Comparison of ENCODE assay signal across 28 cellular contexts in the genomic region with DNA sequence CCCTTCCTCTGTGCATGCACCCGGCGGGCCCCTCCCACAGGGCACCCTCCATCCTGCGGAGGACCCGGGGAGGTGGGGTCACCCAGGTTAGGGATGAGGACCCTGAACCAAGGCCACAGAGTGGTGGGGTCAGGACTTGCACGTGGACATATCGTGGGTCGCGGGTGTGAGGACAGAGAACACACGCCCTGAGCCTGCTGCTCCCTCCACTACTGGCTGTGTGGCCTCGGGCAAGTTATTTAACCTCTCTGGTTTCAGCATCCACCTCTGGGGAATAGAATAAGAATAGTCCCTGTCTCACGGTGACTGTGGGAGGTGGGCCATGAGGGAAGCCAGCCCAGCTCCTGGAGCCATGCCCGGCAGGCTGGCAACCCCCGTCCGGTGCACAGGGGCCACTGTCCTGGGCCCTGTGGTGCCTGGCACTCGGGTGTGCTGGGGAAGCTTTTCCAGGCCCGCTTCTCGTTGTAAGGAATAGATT. TPM values are rescaled to one million over a fixed set of nuclear protein-coding genes. Genes with fewer than 3 reads are reported as not detected.
DNase-seq lines count a peak whose midpoint lies in the region; ATAC-seq and TF ChIP-seq lines count a peak whose summit lies in the region.
"Had no signal": no experiment of that assay in that cellular context is flagged by ENCODE, and none has a peak within 500 bp of the region (broad histone marks: within the 10 kb centered on the region; RNA-seq: fewer than 3 reads in every experiment).

No MANE protein-coding gene starts in this region.

- peaks cover 29% of the 10 kb centered on the region for H3K4me1 Mint-ChIP-seq in Caco-2 (ENCODE audit: low read depth, unreplicated experiment)

- no peak overlapping the region for H3K4me3 ChIP-seq in SK-N-SH (ENCODE audit: low read depth in 2 of 2, low read length in 1 of 2)
- H3K4me3 ChIP-seq in Caco-2 (ENCODE audit: low read depth, low read length) = no peak overlapping the region
- no peak overlapping the region for H3K4me3 ChIP-seq in PC-3 (ENCODE audit: low read length)
- H3K4me3 ChIP-seq: tibial nerve had no signal

- peak overlapping the region; percentile 44 for H3K4me3 Mint-ChIP-seq in Caco-2 (ENCODE audit: unreplicated experiment)
- H3K4me3 Mint-ChIP-seq: activated CD8-positive, alpha-beta T cell treated with anti-CD3 and anti-CD28 coated beads, Interleukin-2, amount 10 ng/mL, durations not matched to agents 7 days and 5 days; activated T-cell treated with anti-CD3 and anti-CD28 coated beads, Interleukin-2, amount 50 U/mL, for 72 hours; dendritic cell treated with granulocyte-macrophage colony-stimulating factor and Interleukin-4, amounts not matched to agents 40 ng/mL and 50 ng/mL, for 4 days; WTC11 had no signal

- TF ChIP-seq EP300 in SK-N-SH (IDR thresholded peaks at IDR 0.05; ENCODE audit: borderline replicate concordance in 1 of 2, low read depth in 1 of 2, low read length in 1 of 2) = no peak

- H3K27me3 Mint-ChIP-seq in Caco-2 (ENCODE audit: insufficient read depth, unreplicated experiment) = no peaks in the 10 kb centered on the region
- H3K27me3 Mint-ChIP-seq: dendritic cell treated with granulocyte-macrophage colony-stimulating factor and Interleukin-4, amounts not matched to agents 40 ng/mL and 50 ng/mL, for 4 days had no signal

- H3K27me3 ChIP-seq in SK-N-SH (ENCODE audit: insufficient read depth) (no peaks in the 10 kb centered on the region), Caco-2 (replicated peaks; ENCODE audit: control insufficient read depth, insufficient read depth, low read length) (no peaks in the 10 kb centered on the region), PC-3 (ENCODE audit: low read length) (no peaks in the 10 kb centered on the region)
- H3K27me3 ChIP-seq: tibial nerve had no signal

- in situ Hi-C loops in G401 (cut with HindIII; ENCODE audit: low sequenced_read_pairs) = no loop called here

- peak overlapping the region; percentile 97 for H3K27ac Mint-ChIP-seq in Caco-2 (ENCODE audit: unreplicated experiment)
- H3K27ac Mint-ChIP-seq: activated CD8-positive, alpha-beta T cell treated with anti-CD3 and anti-CD28 coated beads, Interleukin-2, amount 10 ng/mL, durations not matched to agents 7 days and 5 days; activated T-cell treated with anti-CD3 and anti-CD28 coated beads, Interleukin-2, amount 50 U/mL, for 72 hours; dendritic cell treated with granulocyte-macrophage colony-stimulating factor and Interleukin-4, amounts not matched to agents 40 ng/mL and 50 ng/mL, for 4 days had no signal

- 67% methylated on average over 14 of the region's 17 CpGs for WGBS in SK-N-SH (ENCODE audit: low lambda C conversion rate)

- H3K36me3 Mint-ChIP-seq in Caco-2 (ENCODE audit: insufficient read depth, unreplicated experiment) = peaks cover 14% of the 10 kb centered on the region
- H3K36me3 Mint-ChIP-seq: WTC11 had no signal

- no peak overlapping the region for H3K4me2 ChIP-seq in SK-N-SH
- no peak overlapping the region for H3K4me2 ChIP-seq in PC-3 (ENCODE audit: low read length)

- H3K9ac ChIP-seq in SK-N-SH (no peak overlapping the region), PC-3 (ENCODE audit: low read length) (no peak overlapping the region)

- TF ChIP-seq CTCF in SK-N-SH (IDR thresholded peaks at IDR 0.05) = no peak
- TF ChIP-seq CTCF in Caco-2 (IDR thresholded peaks at IDR 0.05; ENCODE audit: insufficient read depth in 1 of 2, low read depth in 1 of 2, low read length in 1 of 2, severe bottlenecking in 1 of 2, unreplicated experiment in 1 of 2) = no peak
- TF ChIP-seq CTCF in PC-3 (conservative IDR thresholded peaks at IDR 0.05; ENCODE audit: low read depth, low read length) = no peak

- H3K36me3 ChIP-seq in SK-N-SH (replicated peaks in 1 of 2; ENCODE audit: control insufficient read depth in 1 of 2, insufficient read depth in 2 of 2, low read length in 1 of 2) = no peaks in the 10 kb centered on the region
- H3K36me3 ChIP-seq in Caco-2 (ENCODE audit: control insufficient read depth, insufficient read depth, low read length) = no peaks in the 10 kb centered on the region
- H3K36me3 ChIP-seq in PC-3 (ENCODE audit: low read depth, low read length) = no peaks in the 10 kb centered on the region
- H3K36me3 ChIP-seq: tibial nerve had no signal

- no peaks in the 10 kb centered on the region for H3K9me3 Mint-ChIP-seq in Caco-2 (ENCODE audit: unreplicated experiment)
- H3K9me3 Mint-ChIP-seq: activated T-cell treated with anti-CD3 and anti-CD28 coated beads, Interleukin-2, amount 50 U/mL, for 72 hours; dendritic cell treated with granulocyte-macrophage colony-stimulating factor and Interleukin-4, amounts not matched to agents 40 ng/mL and 50 ng/mL, for 4 days; WTC11 had no signal

- H3K4me1 ChIP-seq in SK-N-SH (ENCODE audit: control insufficient read depth in 1 of 2, insufficient read depth in 2 of 2, low read depth in 1 of 2, low read length in 1 of 2) (no peaks in the 10 kb centered on the region; a peak in 1 of 4 replicates), Caco-2 (peaks cover 42% of the 10 kb centered on the region), PC-3 (ENCODE audit: insufficient read depth, low read length) (peaks cover 8% of the 10 kb centered on the region; the same call in 1 of the 2 replicates)

- ATAC-seq in SK-N-SH treated with all-trans-retinoic acid at 6 μM for 48 hours = no peak
- ATAC-seq in sciatic nerve = no peak
- ATAC-seq in GM21786 (IDR thresholded peaks at IDR 0.05; ENCODE audit: unreplicated experiment) = no peak
- no peak for ATAC-seq in PC-3
- ATAC-seq: activated CD8-positive, alpha-beta T cell treated with anti-CD3 and anti-CD28 coated beads, Interleukin-2, amount 10 ng/mL, durations not matched to agents 7 days and 5 days; activated T-cell treated with anti-CD3 and anti-CD28 coated beads, Interleukin-2, amount 50 U/mL, for 72 hours had no signal

- no peak for TF ChIP-seq RAD21 in SK-N-SH (IDR thresholded peaks at IDR 0.05; ENCODE audit: low read length)

- peak; percentile 24 for DNase-seq in SK-N-SH
- DNase-seq in Caco-2 = peak in 1 of 2 experiments; percentile 42
- peak; percentile 54 for DNase-seq in islet precursor cell
- peak; percentile 54 for DNase-seq in sciatic nerve (ENCODE audit: low spot score)
- DNase-seq in G401 (ENCODE audit: low spot score) = no peak
- no peak for DNase-seq in PC-3
- DNase-seq: activated CD8-positive, alpha-beta T cell treated with anti-CD3 and anti-CD28 coated beads, Interleukin-2, amount 10 ng/mL, durations not matched to agents 7 days and 5 days; activated T-cell treated with anti-CD3 and anti-CD28 coated beads, Interleukin-2, amount 50 U/mL, for 72 hours; DMS 273 treated with DMSO at 0.1 percent for 48 hours; GDM1; hippocampal formation; midbrain; NCI-H1436 treated with DMSO at 0.1 percent for 48 hours; NCI-H2171; NCI-H69 had no signal

- BruUV-seq in Caco-2 (replicated peaks; lab: Mats Ljungman, UMichigan) (no TSS peak), PC-3 (replicated peaks; lab: Mats Ljungman, UMichigan) (no TSS peak)

- CTCF ChIA-PET in SK-N-SH (lab: Yijun Ruan, JAX) (no interaction called here), Caco-2 (lab: Charles Lee) (no interaction called here), PC-3 (lab: Charles Lee) (no interaction called here)

- no peak overlapping the region for H3K27ac ChIP-seq in SK-N-SH (ENCODE audit: low read depth in 2 of 2, low read length in 1 of 2)
- no peak overlapping the region for H3K27ac ChIP-seq in PC-3 (ENCODE audit: low read length)
- H3K27ac ChIP-seq: 22Rv1 had no signal

- H3K79me2 ChIP-seq in SK-N-SH (ENCODE audit: insufficient read depth) (no peaks in the 10 kb centered on the region), PC-3 (ENCODE audit: low read length) (no peaks in the 10 kb centered on the region)

- POLR2A ChIA-PET in SK-N-SH (lab: Yijun Ruan, JAX) (no interaction called here), Caco-2 (lab: Charles Lee) (no interaction called here), PC-3 (lab: Charles Lee; ENCODE audit: unreplicated experiment) (no interaction called here)

- H2AFZ ChIP-seq in SK-N-SH (ENCODE audit: low read depth) = no peak overlapping the region
- no peak overlapping the region for H2AFZ ChIP-seq in PC-3 (ENCODE audit: low read length)

- H3K9me3 ChIP-seq in SK-N-SH (no peaks in the 10 kb centered on the region), Caco-2 (no peaks in the 10 kb centered on the region), PC-3 (ENCODE audit: low read length) (no peaks in the 10 kb centered on the region)
- H3K9me3 ChIP-seq: tibial nerve had no signal

- no peaks in the 10 kb centered on the region for H4K20me1 ChIP-seq in SK-N-SH (ENCODE audit: insufficient read depth)
- H4K20me1 ChIP-seq in PC-3 (ENCODE audit: low read length) = no peaks in the 10 kb centered on the region

- H3F3A ChIP-seq in SK-N-SH (replicated peaks; ENCODE audit: insufficient read depth) (no peaks in the 10 kb centered on the region), PC-3 (ENCODE audit: low read length, unreplicated experiment) (no peaks in the 10 kb centered on the region)

- intact Hi-C loops in Caco-2 (cut with micrococcal nuclease; ENCODE audit: unreplicated experiment) (no loop called here), sciatic nerve (cut with DNase I) (no loop called here), PC-3 (cut with micrococcal nuclease) (no loop called here)

- H3K9me2 ChIP-seq in SK-N-SH (no peaks in the 10 kb centered on the region), PC-3 (replicated peaks; ENCODE audit: low read length) (no peaks in the 10 kb centered on the region)

TF ChIP-seq in SK-N-SH treated with all-trans-retinoic acid at 6 μM for 48 hours, 23 proteins besides CTCF, POLR2A, EP300 and RAD21 (continues in another document):
- TF ChIP-seq BACH2 (CRISPR knock-in tag; IDR thresholded peaks at IDR 0.05; ENCODE audit: borderline replicate concordance) (no peak), ARNTL (CRISPR knock-in tag; IDR thresholded peaks at IDR 0.05; ENCODE audit: borderline replicate concordance, low read depth) (no peak)

RNA-seq across cellular contexts. Expression of a gene that starts 5.1 kb away (rescaled TPM):
- 0.02 and 0.03 TPM in 2 replicates for polyA plus RNA-seq in SK-N-SH (2012; rRNA removed)
- 0.01 TPM in 2 replicates for polyA plus RNA-seq in SK-N-SH (2012; cell fraction: cytosol; rRNA removed)
- polyA plus RNA-seq in SK-N-SH (2012; cell fraction: nucleus; rRNA removed) = 0.01 and 0.02 TPM in 2 replicates
- total RNA-seq in Caco-2 (2022) (14.3 and 14.7 TPM in 2 replicates), sciatic nerve (0.09 TPM), PC-3 (2014; rRNA removed) (0.15 TPM in 1 of 2 replicates, not detected in the other)
- total RNA-seq in G401 (2014; rRNA removed; shearing (Covaris generic)) = not detected in 2 replicates
- total RNA-seq: activated CD8-positive, alpha-beta T cell treated with anti-CD3 and anti-CD28 coated beads, Interleukin-2, amount 10 ng/mL, durations not matched to agents 7 days and 5 days; activated T-cell treated with anti-CD3 and anti-CD28 coated beads, Interleukin-2, amount 50 U/mL, for 72 hours; fibroblast of villous mesenchyme; M059J; OCI-LY7; SK-MEL-5; T-helper 2 cell treated with Interferon-gamma antibody and Interleukin-4, amounts not matched to agents 100 ng/mL and 5 ng/mL, for 36 hours; WTC11 had no signal
- polyA plus RNA-seq: BJ, neural cell had no signal

Comparison
In these comparisons a context has a peak if more than half of its experiments do, and no peak if none do; other contexts are left out.
1. DNase-seq: peak in SK-N-SH (single experiment), islet precursor cell (single experiment) and sciatic nerve (single experiment); none in G401 (single experiment) and PC-3 (single experiment).
2. RNA of a gene that starts 5.1 kb away (total RNA-seq): 14.3 to 14.7 TPM in Caco-2; 0.15 TPM in PC-3, 0.09 TPM in sciatic nerve (single experiment) and not detected in G401; every median in the first group is over 10 times any median in the second.